In the genomic region with DNA sequence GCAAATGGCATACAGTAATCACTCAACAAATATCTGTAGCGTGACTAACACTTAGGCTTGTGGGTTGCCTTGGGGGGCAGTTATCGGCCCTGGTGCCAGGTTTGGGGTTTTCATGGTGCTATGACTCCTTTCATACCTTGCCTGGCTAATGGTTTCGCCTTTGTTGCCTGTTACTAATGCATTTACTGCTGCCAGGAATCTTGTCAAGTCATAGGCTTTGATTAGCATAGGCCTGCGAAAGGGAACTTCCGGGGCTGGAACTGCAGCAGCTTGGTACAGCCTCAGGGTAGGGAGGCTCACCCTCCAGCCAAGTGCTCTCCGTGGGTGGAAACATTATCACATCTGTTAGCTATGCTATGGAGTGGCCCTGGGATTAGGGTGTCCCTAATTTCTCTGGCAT, we compare ENCODE assay signal across 1 cellular context.
TF ChIP-seq lines count a peak whose summit lies in the region.

No MANE protein-coding gene starts in this region.

TF ChIP-seq in GM23338, 12 proteins besides CTCF, POLR2A, EP300 and RAD21 (continued from another document):
- TF ChIP-seq, protein P1, sequence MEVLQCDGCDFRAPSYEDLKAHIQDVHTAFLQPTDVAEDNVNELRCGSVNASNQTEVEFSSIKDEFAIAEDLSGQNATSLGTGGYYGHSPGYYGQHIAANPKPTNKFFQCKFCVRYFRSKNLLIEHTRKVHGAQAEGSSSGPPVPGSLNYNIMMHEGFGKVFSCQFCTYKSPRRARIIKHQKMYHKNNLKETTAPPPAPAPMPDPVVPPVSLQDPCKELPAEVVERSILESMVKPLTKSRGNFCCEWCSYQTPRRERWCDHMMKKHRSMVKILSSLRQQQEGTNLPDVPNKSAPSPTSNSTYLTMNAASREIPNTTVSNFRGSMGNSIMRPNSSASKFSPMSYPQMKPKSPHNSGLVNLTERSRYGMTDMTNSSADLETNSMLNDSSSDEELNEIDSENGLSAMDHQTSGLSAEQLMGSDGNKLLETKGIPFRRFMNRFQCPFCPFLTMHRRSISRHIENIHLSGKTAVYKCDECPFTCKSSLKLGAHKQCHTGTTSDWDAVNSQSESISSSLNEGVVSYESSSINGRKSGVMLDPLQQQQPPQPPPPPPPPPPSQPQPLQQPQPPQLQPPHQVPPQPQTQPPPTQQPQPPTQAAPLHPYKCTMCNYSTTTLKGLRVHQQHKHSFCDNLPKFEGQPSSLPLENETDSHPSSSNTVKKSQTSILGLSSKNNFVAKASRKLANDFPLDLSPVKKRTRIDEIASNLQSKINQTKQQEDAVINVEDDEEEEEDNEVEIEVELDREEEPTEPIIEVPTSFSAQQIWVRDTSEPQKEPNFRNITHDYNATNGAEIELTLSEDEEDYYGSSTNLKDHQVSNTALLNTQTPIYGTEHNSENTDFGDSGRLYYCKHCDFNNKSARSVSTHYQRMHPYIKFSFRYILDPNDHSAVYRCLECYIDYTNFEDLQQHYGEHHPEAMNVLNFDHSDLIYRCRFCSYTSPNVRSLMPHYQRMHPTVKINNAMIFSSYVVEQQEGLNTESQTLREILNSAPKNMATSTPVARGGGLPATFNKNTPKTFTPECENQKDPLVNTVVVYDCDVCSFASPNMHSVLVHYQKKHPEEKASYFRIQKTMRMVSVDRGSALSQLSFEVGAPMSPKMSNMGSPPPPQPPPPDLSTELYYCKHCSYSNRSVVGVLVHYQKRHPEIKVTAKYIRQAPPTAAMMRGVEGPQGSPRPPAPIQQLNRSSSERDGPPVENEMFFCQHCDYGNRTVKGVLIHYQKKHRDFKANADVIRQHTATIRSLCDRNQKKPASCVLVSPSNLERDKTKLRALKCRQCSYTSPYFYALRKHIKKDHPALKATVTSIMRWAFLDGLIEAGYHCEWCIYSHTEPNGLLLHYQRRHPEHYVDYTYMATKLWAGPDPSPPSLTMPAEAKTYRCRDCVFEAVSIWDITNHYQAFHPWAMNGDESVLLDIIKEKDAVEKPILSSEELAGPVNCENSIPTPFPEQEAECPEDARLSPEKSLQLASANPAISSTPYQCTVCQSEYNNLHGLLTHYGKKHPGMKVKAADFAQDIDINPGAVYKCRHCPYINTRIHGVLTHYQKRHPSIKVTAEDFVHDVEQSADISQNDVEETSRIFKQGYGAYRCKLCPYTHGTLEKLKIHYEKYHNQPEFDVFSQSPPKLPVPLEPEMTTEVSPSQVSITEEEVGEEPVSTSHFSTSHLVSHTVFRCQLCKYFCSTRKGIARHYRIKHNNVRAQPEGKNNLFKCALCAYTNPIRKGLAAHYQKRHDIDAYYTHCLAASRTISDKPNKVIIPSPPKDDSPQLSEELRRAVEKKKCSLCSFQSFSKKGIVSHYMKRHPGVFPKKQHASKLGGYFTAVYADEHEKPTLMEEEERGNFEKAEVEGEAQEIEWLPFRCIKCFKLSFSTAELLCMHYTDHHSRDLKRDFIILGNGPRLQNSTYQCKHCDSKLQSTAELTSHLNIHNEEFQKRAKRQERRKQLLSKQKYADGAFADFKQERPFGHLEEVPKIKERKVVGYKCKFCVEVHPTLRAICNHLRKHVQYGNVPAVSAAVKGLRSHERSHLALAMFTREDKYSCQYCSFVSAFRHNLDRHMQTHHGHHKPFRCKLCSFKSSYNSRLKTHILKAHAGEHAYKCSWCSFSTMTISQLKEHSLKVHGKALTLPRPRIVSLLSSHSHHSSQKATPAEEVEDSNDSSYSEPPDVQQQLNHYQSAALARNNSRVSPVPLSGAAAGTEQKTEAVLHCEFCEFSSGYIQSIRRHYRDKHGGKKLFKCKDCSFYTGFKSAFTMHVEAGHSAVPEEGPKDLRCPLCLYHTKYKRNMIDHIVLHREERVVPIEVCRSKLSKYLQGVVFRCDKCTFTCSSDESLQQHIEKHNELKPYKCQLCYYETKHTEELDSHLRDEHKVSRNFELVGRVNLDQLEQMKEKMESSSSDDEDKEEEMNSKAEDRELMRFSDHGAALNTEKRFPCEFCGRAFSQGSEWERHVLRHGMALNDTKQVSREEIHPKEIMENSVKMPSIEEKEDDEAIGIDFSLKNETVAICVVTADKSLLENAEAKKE (CRISPR knock-in tag; IDR thresholded peaks at IDR 0.05): no peak
- TF ChIP-seq ZNF331 (CRISPR knock-in tag; IDR thresholded peaks at IDR 0.05; ENCODE audit: low read depth): no peak
- TF ChIP-seq EZH2phosphoT487 (IDR thresholded peaks at IDR 0.05; ENCODE audit: unreplicated experiment): no peak
- TF ChIP-seq, protein P2, sequence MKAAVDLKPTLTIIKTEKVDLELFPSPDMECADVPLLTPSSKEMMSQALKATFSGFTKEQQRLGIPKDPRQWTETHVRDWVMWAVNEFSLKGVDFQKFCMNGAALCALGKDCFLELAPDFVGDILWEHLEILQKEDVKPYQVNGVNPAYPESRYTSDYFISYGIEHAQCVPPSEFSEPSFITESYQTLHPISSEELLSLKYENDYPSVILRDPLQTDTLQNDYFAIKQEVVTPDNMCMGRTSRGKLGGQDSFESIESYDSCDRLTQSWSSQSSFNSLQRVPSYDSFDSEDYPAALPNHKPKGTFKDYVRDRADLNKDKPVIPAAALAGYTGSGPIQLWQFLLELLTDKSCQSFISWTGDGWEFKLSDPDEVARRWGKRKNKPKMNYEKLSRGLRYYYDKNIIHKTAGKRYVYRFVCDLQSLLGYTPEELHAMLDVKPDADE (IDR thresholded peaks at IDR 0.05): no peak
- TF ChIP-seq STAT1 (IDR thresholded peaks at IDR 0.05; ENCODE audit: unreplicated experiment): no peak
- no peak for TF ChIP-seq JUNB (IDR thresholded peaks at IDR 0.05; ENCODE audit: unreplicated experiment)
- no peak for TF ChIP-seq EZH2 (IDR thresholded peaks at IDR 0.05; ENCODE audit: low read depth, unreplicated experiment)
- TF ChIP-seq CREB1 (CRISPR knock-in tag; IDR thresholded peaks at IDR 0.05; ENCODE audit: low read depth): no peak
- no peak for TF ChIP-seq NANOG (IDR thresholded peaks at IDR 0.05; ENCODE audit: borderline replicate concordance)
